27 cellular contexts compared by ENCODE assay signal in the genomic region with DNA sequence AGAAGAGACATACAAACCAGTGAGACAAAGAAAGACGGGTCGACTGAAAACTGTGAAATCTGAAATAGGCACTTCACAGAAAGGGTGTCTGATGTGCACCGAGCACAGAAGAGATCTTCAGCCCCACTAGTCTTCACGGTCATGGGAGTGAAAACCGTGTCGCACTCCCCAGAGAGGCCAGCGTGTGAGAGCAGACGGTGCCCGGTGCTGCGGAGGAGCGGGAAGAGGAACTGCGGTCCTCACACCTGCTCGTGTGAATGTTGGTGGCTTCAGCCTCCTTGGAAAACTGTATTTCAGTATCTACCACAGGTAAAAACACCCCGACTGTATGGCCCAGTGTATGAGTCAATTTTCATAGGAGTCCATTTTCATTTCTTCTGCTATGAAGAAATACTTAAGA.
"Had no signal": no experiment of that assay in that cellular context is flagged by ENCODE, and none has a peak within 500 bp of the region (broad histone marks: within the 10 kb centered on the region; RNA-seq: fewer than 3 reads in every experiment).

No MANE protein-coding gene starts in this region.

- H3K9me3 Mint-ChIP-seq: natural killer cell treated with Interleukin-12 subunit alpha and Interleukin-12 subunit beta and Interleukin-15 and Interleukin-18, amount 100 ng/mL, for 72 hours; nephron progenitor cell; neural crest cell; stimulated activated effector memory CD8-positive, alpha-beta T cell treated with anti-CD3 and anti-CD28 coated beads, Interleukin-12 subunit alpha, Interleukin-12 subunit beta, amount 100 ng/mL, for 72 hours; stimulated activated naive CD8-positive, alpha-beta T cell treated with anti-CD3 and anti-CD28 coated beads, Interleukin-15, Interleukin-2, amounts not matched to agents 100 ng/mL and 50 ng/mL, for 24 hours had no signal

- ATAC-seq: naive thymus-derived CD8-positive, alpha-beta T cell; natural killer cell treated with Interleukin-12 subunit alpha and Interleukin-12 subunit beta and Interleukin-15 and Interleukin-18, amount 100 ng/mL, for 72 hours; right cardiac atrium; right lobe of liver; stimulated activated effector memory CD8-positive, alpha-beta T cell treated with anti-CD3 and anti-CD28 coated beads, Interleukin-12 subunit alpha, Interleukin-12 subunit beta, amount 100 ng/mL, for 72 hours; upper lobe of right lung had no signal

- H2AFZ ChIP-seq: parathyroid adenoma had no signal

- H3K36me3 ChIP-seq: prostate gland, right lobe of liver, sigmoid colon, stomach, thoracic aorta, thyroid gland, tibial nerve, upper lobe of right lung, uterus had no signal

- H3K79me2 ChIP-seq: parathyroid adenoma had no signal

- H3K4me3 ChIP-seq: prostate gland, right lobe of liver, sigmoid colon, stomach, thoracic aorta, thyroid gland, tibial nerve, upper lobe of right lung, uterus had no signal

- H3K9ac ChIP-seq: parathyroid adenoma had no signal

- H3K9me3 ChIP-seq: prostate gland, right lobe of liver, sigmoid colon, thoracic aorta, thyroid gland, tibial nerve, upper lobe of right lung, uterus had no signal

- H3K27ac Mint-ChIP-seq: naive B cell; natural killer cell treated with Interleukin-12 subunit alpha and Interleukin-12 subunit beta and Interleukin-15 and Interleukin-18, amount 100 ng/mL, for 72 hours; nephron progenitor cell; stimulated activated effector memory CD8-positive, alpha-beta T cell treated with anti-CD3 and anti-CD28 coated beads, Interleukin-12 subunit alpha, Interleukin-12 subunit beta, amount 100 ng/mL, for 72 hours; stimulated activated naive B cell treated with anti-CD40 and anti-IgM and Interleukin-4, amounts not matched to agents 10 μg/mL and 1 μg/mL and 100 μg/mL, for 72 hours had no signal

- H3K27ac ChIP-seq: parathyroid adenoma, prostate gland, right lobe of liver, sigmoid colon, stomach, thoracic aorta, thyroid gland, tibial nerve, upper lobe of right lung, uterus had no signal

- H3K4me3 Mint-ChIP-seq: naive B cell; naive thymus-derived CD8-positive, alpha-beta T cell; natural killer cell treated with Interleukin-12 subunit alpha and Interleukin-12 subunit beta and Interleukin-15 and Interleukin-18, amount 100 ng/mL, for 72 hours; nephron progenitor cell; neural crest cell; stimulated activated effector memory CD8-positive, alpha-beta T cell treated with anti-CD3 and anti-CD28 coated beads, Interleukin-12 subunit alpha, Interleukin-12 subunit beta, amount 100 ng/mL, for 72 hours; stimulated activated naive B cell treated with anti-CD40 and anti-IgM and Interleukin-4, amounts not matched to agents 10 μg/mL and 1 μg/mL and 100 μg/mL, for 72 hours; stimulated activated naive CD8-positive, alpha-beta T cell treated with anti-CD3 and anti-CD28 coated beads, Interleukin-15, Interleukin-2, amounts not matched to agents 100 ng/mL and 50 ng/mL, for 24 hours had no signal

- FAIRE-seq: small intestine had no signal

- DNase-seq: naive B cell; naive thymus-derived CD8-positive, alpha-beta T cell; nephron progenitor cell; occipital lobe; right cardiac atrium; sigmoid colon; small intestine; stimulated activated CD4-positive, alpha-beta T cell treated with anti-CD3 and anti-CD28 coated beads, Interleukin-15, amount 100 ng/mL, for 24 hours; stimulated activated CD4-positive, alpha-beta T cell treated with anti-CD3 and anti-CD28 coated beads, Interleukin-2, amount 100 ng/mL, for 24 hours; stimulated activated CD4-positive, alpha-beta T cell treated with anti-CD3 and anti-CD28 coated beads, Interleukin-2, amount 100 ng/mL, for 48 hours; stimulated activated CD4-positive, alpha-beta T cell treated with anti-CD3 and anti-CD28 coated beads, Interleukin-4, amount 100 ng/mL, for 24 hours; stimulated activated naive B cell treated with anti-CD40 and anti-IgM and Interleukin-4, amounts not matched to agents 10 μg/mL and 1 μg/mL and 100 μg/mL, for 72 hours; stimulated activated naive CD4-positive, alpha-beta T cell treated with Interleukin-2 at 50 U/mL for 16 hours; stomach; thyroid gland; trophoblast cell; upper lobe of right lung; uterus had no signal

- H3K4me1 ChIP-seq: parathyroid adenoma, prostate gland, right lobe of liver, sigmoid colon, stomach, thyroid gland, tibial nerve, upper lobe of right lung, uterus had no signal

- H3K27me3 ChIP-seq: thyroid gland, uterus had no signal

- H3K36me3 Mint-ChIP-seq: naive B cell; natural killer cell treated with Interleukin-12 subunit alpha and Interleukin-12 subunit beta and Interleukin-15 and Interleukin-18, amount 100 ng/mL, for 72 hours had no signal
